In genomic region chr16:56554441-56554840, GRCh38 we compare ENCODE assay signal across 36 cellular contexts. TPM values are rescaled to one million over a fixed set of nuclear protein-coding genes. Genes with fewer than 3 reads are reported as not detected.
"Had no signal": no experiment of that assay in that cellular context is flagged by ENCODE, and none has a peak within 500 bp of the region (broad histone marks: within the 10 kb centered on the region; RNA-seq: fewer than 3 reads in every experiment).

No MANE protein-coding gene starts in this region.

- H3K27me3 ChIP-seq: ascending aorta had no signal

- FAIRE-seq: bronchial epithelial cell, TTC549 had no signal

- H3K27ac ChIP-seq: ascending aorta, cardiac muscle cell, WERI-Rb-1 had no signal

- ATAC-seq: activated CD4-positive, alpha-beta T cell treated with anti-CD3 and anti-CD28 coated beads for 36 hours; activated CD4-positive, CD25-positive, alpha-beta regulatory T cell treated with anti-CD3 and anti-CD28 coated beads, Interleukin-2, amount 50 U/mL, for 24 hours; activated CD8-positive, alpha-beta memory T cell treated with anti-CD3 and anti-CD28 coated beads, Interleukin-2, amount 10 ng/mL, durations not matched to agents 7 days and 5 days; activated CD8-positive, alpha-beta T cell treated with anti-CD3 and anti-CD28 coated beads, Interleukin-2, amount 10 ng/mL, durations not matched to agents 7 days and 5 days; activated naive CD8-positive, alpha-beta T cell treated with anti-CD3 and anti-CD28 coated beads, Interleukin-2, amount 50 U/mL, for 24 hours; T-cell; T-helper 17 cell; WTC11 had no signal

- DNase-seq: activated CD4-positive, alpha-beta memory T cell treated with anti-CD3 and anti-CD28 coated beads, Interleukin-2, amount 10 ng/mL, durations not matched to agents 7 days and 5 days; activated CD4-positive, alpha-beta T cell treated with anti-CD3 and anti-CD28 coated beads for 1 hour; activated CD4-positive, alpha-beta T cell treated with anti-CD3 and anti-CD28 coated beads for 36 hours; activated CD4-positive, alpha-beta T cell treated with anti-CD3 and anti-CD28 coated beads for 48 hours; activated CD4-positive, alpha-beta T cell treated with anti-CD3 and anti-CD28 coated beads, Interleukin-2, amount 10 ng/mL, durations not matched to agents 7 days and 5 days; activated CD4-positive, alpha-beta T cell treated with anti-CD3 and anti-CD28 coated beads, Interleukin-2, amount 50 U/mL, for 48 hours; activated CD4-positive, CD25-positive, alpha-beta regulatory T cell; activated CD8-positive, alpha-beta memory T cell treated with anti-CD3 and anti-CD28 coated beads for 24 hours; activated CD8-positive, alpha-beta memory T cell treated with anti-CD3 and anti-CD28 coated beads, Interleukin-2, amount 10 ng/mL, durations not matched to agents 7 days and 5 days; activated CD8-positive, alpha-beta memory T cell treated with anti-CD3 and anti-CD28 coated beads, Interleukin-2, amount 50 U/mL, for 48 hours; activated CD8-positive, alpha-beta T cell treated with anti-CD3 and anti-CD28 coated beads, Interleukin-2, amount 10 ng/mL, durations not matched to agents 7 days and 5 days; activated effector memory CD4-positive, alpha-beta T cell treated with Interleukin-2 at 50 U/mL for 16 hours; activated gamma-delta T cell; activated naive CD4-positive, alpha-beta T cell treated with anti-CD3 and anti-CD28 coated beads, Interleukin-2, amount 10 ng/mL, durations not matched to agents 7 days and 5 days; activated naive CD4-positive, alpha-beta T cell treated with Interleukin-2 at 50 U/mL for 16 hours; activated naive CD8-positive, alpha-beta T cell treated with anti-CD3 and anti-CD28 coated beads, Interleukin-2, amount 10 ng/mL, durations not matched to agents 7 days and 5 days; activated naive CD8-positive, alpha-beta T cell treated with anti-CD3 and anti-CD28 coated beads, Interleukin-2, amount 50 U/mL, for 24 hours; activated T-cell treated with anti-CD3 and anti-CD28 coated beads, Interleukin-2, amount 50 U/mL, for 24 hours; activated T-cell treated with anti-CD3 and anti-CD28 coated beads, Interleukin-2, amount 50 U/mL, for 48 hours; amygdala; anterior cingulate cortex; caudate nucleus; cerebellar nuclear complex; T-cell; T-helper 17 cell; T-helper 9 cell; WERI-Rb-1 had no signal

- H3K36me3 ChIP-seq: ascending aorta, cardiac muscle cell, WERI-Rb-1 had no signal

- H3K9me3 ChIP-seq: ascending aorta had no signal

- H3K4me3 ChIP-seq: ascending aorta, cardiac muscle cell had no signal

- H3K4me1 ChIP-seq: ascending aorta had no signal

RNA-seq across cellular contexts. Expression of gene MT4, which starts 10.4 kb away (rescaled TPM):
- total RNA-seq: activated CD4-positive, alpha-beta memory T cell treated with anti-CD3 and anti-CD28 coated beads, Interleukin-2, amount 10 ng/mL, durations not matched to agents 7 days and 5 days; activated CD4-positive, alpha-beta T cell treated with anti-CD3 and anti-CD28 coated beads for 36 hours; activated CD4-positive, alpha-beta T cell treated with anti-CD3 and anti-CD28 coated beads, Interleukin-2, amount 10 ng/mL, durations not matched to agents 7 days and 5 days; activated CD8-positive, alpha-beta memory T cell treated with anti-CD3 and anti-CD28 coated beads, Interleukin-2, amount 10 ng/mL, durations not matched to agents 7 days and 5 days; activated CD8-positive, alpha-beta T cell treated with anti-CD3 and anti-CD28 coated beads, Interleukin-2, amount 10 ng/mL, durations not matched to agents 7 days and 5 days; activated naive CD8-positive, alpha-beta T cell treated with anti-CD3 and anti-CD28 coated beads, Interleukin-2, amount 10 ng/mL, durations not matched to agents 7 days and 5 days; activated T-helper 2 cell treated with anti-CD3 and anti-CD28 coated beads, Interferon-gamma antibody, Interleukin-2, Interleukin-4, amounts not matched to agents 10 μg/mL and 5 μg/mL and 100 μg/mL, durations not matched to agents 14 hours and 24 hours and 36 hours; ascending aorta; bronchial epithelial cell; cardiac muscle cell; T-cell; T-helper 1 cell treated with Interleukin-12 subunit alpha and Interleukin-12 subunit beta and Interleukin-4 antibody, amounts not matched to agents 30 ng/mL and 1 ng/mL, for 36 hours; T-helper 17 cell; WTC11 had no signal
- polyA plus RNA-seq: adipose tissue, cardiac muscle cell had no signal

RNA-seq across cellular contexts. Expression of gene MT3, which starts 34.9 kb away (rescaled TPM):
- total RNA-seq: ascending aorta, bronchial epithelial cell, cardiac muscle cell, T-helper 17 cell had no signal

RNA-seq across cellular contexts. Expression of gene MT2A, which starts 53.9 kb away (rescaled TPM):
- total RNA-seq: cardiac muscle cell had no signal
